ENCODE assay signal across 8 cellular contexts in the genomic region with DNA sequence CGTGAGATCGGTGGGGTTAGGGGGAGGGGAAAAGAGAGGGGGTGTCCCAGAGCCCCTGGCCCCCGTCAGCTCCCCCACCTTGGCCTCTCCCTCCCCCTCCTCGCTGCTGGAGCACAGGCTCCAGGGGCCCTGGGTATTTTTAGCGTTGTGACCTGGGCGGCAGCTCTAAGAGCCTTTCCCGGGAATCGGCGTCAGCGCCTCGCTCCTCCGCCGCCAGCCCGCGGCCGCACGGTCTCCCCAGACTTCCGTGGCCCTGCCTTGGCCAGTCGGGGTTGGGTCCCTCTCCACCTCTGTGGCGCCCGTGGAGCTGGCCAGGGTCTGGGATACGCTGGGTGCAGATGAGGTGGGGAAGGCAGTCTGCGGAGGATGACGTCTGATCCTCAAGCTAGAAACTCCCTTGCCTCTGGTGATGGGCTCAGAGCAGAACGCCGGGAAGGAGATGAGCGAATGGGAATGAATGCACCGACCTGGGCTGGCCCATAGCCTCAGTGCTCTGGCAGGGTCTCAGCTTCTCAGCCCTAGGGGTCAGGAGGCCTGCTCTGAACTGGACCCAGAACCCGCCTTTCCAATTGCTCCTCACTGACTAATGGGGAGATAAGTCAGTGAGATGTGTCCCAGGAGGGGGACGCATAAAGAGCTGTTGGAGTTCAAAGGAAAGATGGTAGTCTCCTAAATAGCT. TPM values are rescaled to one million over a fixed set of nuclear protein-coding genes. Genes with fewer than 3 reads are reported as not detected.
DNase-seq lines count a peak whose midpoint lies in the region; ATAC-seq and TF ChIP-seq lines count a peak whose summit lies in the region.

No MANE protein-coding gene starts in this region.

- peaks cover 5% of the 10 kb centered on the region for H3K36me3 Mint-ChIP-seq in IgD-negative memory B cell

- peaks cover 31 to 67% (median 55%) of the 10 kb centered on the region in 11 experiments for H3K27me3 ChIP-seq in BLaER1 treated with 17β-estradiol and CSF1 and Interleukin-3, amounts not matched to agents 10 nM and 100 nM
- H3K27me3 ChIP-seq in body of pancreas (no peaks in the 10 kb centered on the region), iPS-15b (ENCODE audit: control insufficient read depth, insufficient read depth, low read length) (peaks cover 24% of the 10 kb centered on the region)

- H3K4me3 ChIP-seq in BLaER1 treated with 17β-estradiol and CSF1 and Interleukin-3, amounts not matched to agents 10 nM and 100 nM = peak overlapping the region; percentile 60 to 80 (median 66); a peak in 17 of 20 replicates
- H3K4me3 ChIP-seq in body of pancreas (peak overlapping the region; percentile 73 to 90), iPS-15b (ENCODE audit: low read depth, low read length) (peak overlapping the region; percentile 83)

- intact Hi-C loops in body of pancreas (cut with DNase I) = no loop called here

- peaks cover 0 to 17% (median 0%) of the 10 kb centered on the region in 11 experiments; a peak in 4 of 22 replicates for H3K36me3 ChIP-seq in BLaER1 treated with 17β-estradiol and CSF1 and Interleukin-3, amounts not matched to agents 10 nM and 100 nM
- peaks cover 0 to 6% of the 10 kb centered on the region in 2 donors for H3K36me3 ChIP-seq in body of pancreas (replicated peaks in 1 of 2; ENCODE audit: insufficient read depth in 1 of 2, low read depth in 2 of 2)
- H3K36me3 ChIP-seq in iPS-15b (ENCODE audit: control insufficient read depth, insufficient read depth, low read length) = peaks cover 3% of the 10 kb centered on the region

- H3K27ac ChIP-seq in BLaER1 treated with 17β-estradiol and CSF1 and Interleukin-3, amounts not matched to agents 10 nM and 100 nM = peak overlapping the region in 4 of 11 experiments; percentile 25 to 79 (median 51); a peak in 6 of 22 replicates
- H3K27ac ChIP-seq in body of pancreas = peak overlapping the region; percentile 72 to 79 (median 76)

- peak; percentile 22 to 45 (median 34) for DNase-seq in body of pancreas
- DNase-seq in renal cortical epithelial cell (ENCODE audit: low read depth) = peak; percentile 28
- no peak for DNase-seq in NCI-H2029 treated with DMSO at 0.1 percent for 48 hours (lab: John Stamatoyannopoulos, UW)

- 16 to 57% methylated on average over 7 to 28 of the region's 30 CpGs for WGBS in body of pancreas, 2 donors

- peak overlapping the region in 1 of 3 donors; percentile 46 for H3K27ac Mint-ChIP-seq in IgD-negative memory B cell

- peak in 2 of 3 donors; percentile 47 to 51 for TF ChIP-seq POLR2A in body of pancreas (IDR thresholded peaks at IDR 0.05)

- H3K4me2 ChIP-seq in BLaER1 treated with 17β-estradiol and CSF1 and Interleukin-3, amounts not matched to agents 10 nM and 100 nM = peak overlapping the region; percentile 88 to 99 (median 95)

- H3K4me1 ChIP-seq in BLaER1 treated with 17β-estradiol and CSF1 and Interleukin-3, amounts not matched to agents 10 nM and 100 nM = peaks cover 21 to 47% (median 40%) of the 10 kb centered on the region in 10 experiments
- H3K4me1 ChIP-seq in body of pancreas = peaks cover 19% of the 10 kb centered on the region
- no peaks in the 10 kb centered on the region for H3K4me1 ChIP-seq in iPS-15b (ENCODE audit: control insufficient read depth, insufficient read depth, low read length)

- no peak for TF ChIP-seq CTCF in body of pancreas (IDR thresholded peaks at IDR 0.05)

- peaks cover 0 to 31% (median 0%) of the 10 kb centered on the region in 11 experiments; a peak in 5 of 22 replicates for H4K20me1 ChIP-seq in BLaER1 treated with 17β-estradiol and CSF1 and Interleukin-3, amounts not matched to agents 10 nM and 100 nM

- peaks cover 3 to 24% (median 12%) of the 10 kb centered on the region in 11 experiments; a peak in 21 of 22 replicates for H3K9me3 ChIP-seq in BLaER1 treated with 17β-estradiol and CSF1 and Interleukin-3, amounts not matched to agents 10 nM and 100 nM (replicated peaks in 1 of 11)
- H3K9me3 ChIP-seq in body of pancreas = no peaks in the 10 kb centered on the region
- H3K9me3 ChIP-seq in iPS-15b (ENCODE audit: control insufficient read depth, insufficient read depth, low read length) = no peaks in the 10 kb centered on the region

- peak overlapping the region; percentile 73 to 91 (median 82) for H3K4me3 Mint-ChIP-seq in IgD-negative memory B cell

- peak; percentile 35 for ATAC-seq in body of pancreas
- ATAC-seq in GM18511 (IDR thresholded peaks at IDR 0.05; ENCODE audit: unreplicated experiment) = no peak
- no peak for ATAC-seq in HG03521 (IDR thresholded peaks at IDR 0.05; ENCODE audit: unreplicated experiment)

- peaks cover 0 to 2% (median 2%) of the 10 kb centered on the region in 3 donors for H3K9me3 Mint-ChIP-seq in IgD-negative memory B cell

- H3K4me1 Mint-ChIP-seq in IgD-negative memory B cell = peaks cover 0 to 9% (median 9%) of the 10 kb centered on the region in 3 donors

- H3K27me3 Mint-ChIP-seq in IgD-negative memory B cell = peaks cover 7% of the 10 kb centered on the region

- H3K9ac ChIP-seq in BLaER1 treated with 17β-estradiol and CSF1 and Interleukin-3, amounts not matched to agents 10 nM and 100 nM = peak overlapping the region in 6 of 11 experiments; percentile 55 to 86 (median 64); a peak in 7 of 22 replicates
- peak overlapping the region; percentile 90 for H3K9ac ChIP-seq in iPS-15b (ENCODE audit: low read depth, low read length)

RNA-seq across cellular contexts. Expression of gene DBNDD2, which starts 0.9 kb away (rescaled TPM):
- polyA plus RNA-seq in IgD-negative memory B cell = not detected
- 10 to 100 TPM; 10.5 to 20.5 TPM for total RNA-seq in body of pancreas
- 7.1 and 18.4 TPM in 2 replicates for total RNA-seq in renal cortical epithelial cell

RNA-seq across cellular contexts. Expression of gene PIGT, which starts 8.7 kb away (rescaled TPM):
- polyA plus RNA-seq in IgD-negative memory B cell = 69.3 TPM
- total RNA-seq in body of pancreas (10 to 100 TPM; 38.6 to 50.3 TPM), renal cortical epithelial cell (16.3 and 32.9 TPM in 2 replicates)

RNA-seq across cellular contexts. Expression of gene TP53TG5, which starts 29.1 kb away (rescaled TPM):
- polyA plus RNA-seq in IgD-negative memory B cell = not detected
- total RNA-seq in body of pancreas (not detected), renal cortical epithelial cell (not detected in 2 replicates)

RNA-seq across cellular contexts. Expression of gene SYS1, which starts 44.2 kb away (rescaled TPM):
- 24.4 TPM for polyA plus RNA-seq in IgD-negative memory B cell
- total RNA-seq in body of pancreas = 10 to 100 TPM; 14.2 to 15.3 TPM
- 23.6 and 41.0 TPM in 2 replicates for total RNA-seq in renal cortical epithelial cell

RNA-seq across cellular contexts. Expression of gene SDC4, which starts 59.0 kb away (rescaled TPM):
- not detected for polyA plus RNA-seq in IgD-negative memory B cell
- total RNA-seq in body of pancreas (10 to 100 TPM; 62.0 to 97.6 TPM), renal cortical epithelial cell (500 and 534 TPM in 2 replicates)
